Comparison of ENCODE assay signal across 13 cellular contexts in the genomic region with DNA sequence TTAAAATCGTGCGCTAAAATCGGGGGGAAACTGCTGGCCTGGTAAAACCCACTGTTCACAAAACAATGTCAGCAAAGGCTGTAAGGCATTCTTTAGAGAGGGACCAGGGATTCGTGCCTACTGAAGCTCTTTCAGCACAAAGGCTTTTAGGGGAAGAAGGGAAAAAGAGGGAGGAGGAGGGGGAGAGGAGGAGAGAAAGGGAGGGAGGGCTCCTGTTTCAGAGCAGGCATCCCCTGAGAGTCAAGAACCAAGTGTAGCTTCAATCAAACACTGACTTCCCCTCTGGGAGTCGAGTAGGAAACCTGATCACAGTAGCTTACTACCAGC. TPM values are rescaled to one million over a fixed set of nuclear protein-coding genes. Genes with fewer than 3 reads are reported as not detected.
DNase-seq lines count a peak whose midpoint lies in the region; ATAC-seq and TF ChIP-seq lines count a peak whose summit lies in the region.
"Had no signal": no experiment of that assay in that cellular context is flagged by ENCODE, and none has a peak within 500 bp of the region (broad histone marks: within the 10 kb centered on the region; RNA-seq: fewer than 3 reads in every experiment).

No MANE protein-coding gene starts in this region.

- peaks cover 28% of the 10 kb centered on the region for H3K36me3 ChIP-seq in DND-41 (ENCODE audit: insufficient read depth, low read length)
- no peaks in the 10 kb centered on the region for H3K36me3 ChIP-seq in endodermal cell (ENCODE audit: control insufficient read depth, insufficient read depth, low read length)
- H3K36me3 ChIP-seq in trophoblast cell (ENCODE audit: control insufficient read depth in 1 of 2, insufficient read depth in 2 of 2, low read length in 2 of 2), result peaks cover 0 to 1% of the 10 kb centered on the region in 2 experiments

- H3K36me3 Mint-ChIP-seq in endodermal cell (ENCODE audit: low read depth), result peaks cover 2% of the 10 kb centered on the region
- H3K36me3 Mint-ChIP-seq: CD4-positive, alpha-beta memory T cell had no signal

- no peak overlapping the region for H2AFZ ChIP-seq in DND-41 (ENCODE audit: low read depth, low read length)
- no peak overlapping the region for H2AFZ ChIP-seq in trophoblast cell (ENCODE audit: insufficient read depth, low read length, poor library complexity)

- H4K12ac ChIP-seq in trophoblast cell (ENCODE audit: low read depth, low read length), result no peak overlapping the region

- peaks cover 9% of the 10 kb centered on the region for H3K9me3 Mint-ChIP-seq in endodermal cell
- H3K9me3 Mint-ChIP-seq: activated naive CD8-positive, alpha-beta T cell treated with anti-CD3 and anti-CD28 coated beads for 36 hours had no signal

- DNase-seq in DND-41 (no peak), NCI-H1436 treated with DMSO at 0.1 percent for 48 hours (lab: John Stamatoyannopoulos, UW) (peak; percentile 15), endodermal cell (peak; percentile 63), trophoblast cell (no peak), hypothalamus (lab: John Stamatoyannopoulos, UW) (no peak)
- DNase-seq: activated naive CD8-positive, alpha-beta T cell treated with anti-CD3 and anti-CD28 coated beads for 36 hours; CD4-positive, alpha-beta memory T cell; NCI-H1930; stimulated activated naive CD8-positive, alpha-beta T cell treated with anti-CD3 and anti-CD28 coated beads, Interleukin-15, Interleukin-2, amounts not matched to agents 100 U/mL and 50 U/mL, for 24 hours had no signal

- peak; percentile 30; the same call in 1 of the 3 replicates for ATAC-seq in DND-41 (ENCODE audit: insufficient read depth, low read depth)
- ATAC-seq in HG02870 (IDR thresholded peaks at IDR 0.05; ENCODE audit: unreplicated experiment), result no peak
- ATAC-seq in HG02759 (IDR thresholded peaks at IDR 0.05; ENCODE audit: unreplicated experiment), result no peak
- no peak for ATAC-seq in HG02981 (IDR thresholded peaks at IDR 0.05; ENCODE audit: unreplicated experiment)
- ATAC-seq: stimulated activated naive CD8-positive, alpha-beta T cell treated with anti-CD3 and anti-CD28 coated beads, Interleukin-15, Interleukin-2, amounts not matched to agents 100 U/mL and 50 U/mL, for 24 hours had no signal

- peaks cover 70% of the 10 kb centered on the region for H3K4me1 Mint-ChIP-seq in endodermal cell

- WGBS in endodermal cell (ENCODE audit: insufficient coverage in 1 of 2, insufficient read length in 1 of 2), 2 experiments, result 14 to 18% methylated on average over 3 to 5 of the region's 5 CpGs
- WGBS in trophoblast cell (ENCODE audit: extremely low coverage, insufficient coverage, insufficient read length), result no CpG with 5 or more reads among the region's 5 CpGs

- peak overlapping the region; percentile 36 for H2BK5ac ChIP-seq in trophoblast cell (ENCODE audit: low read depth, low read length, poor library complexity)

- H3K23ac ChIP-seq in trophoblast cell (ENCODE audit: low read length), result no peak overlapping the region

- no peak overlapping the region for H4K8ac ChIP-seq in trophoblast cell (ENCODE audit: low read depth, low read length)

- peaks cover 15% of the 10 kb centered on the region for H3K79me1 ChIP-seq in trophoblast cell (ENCODE audit: low read length)

- H3K9ac ChIP-seq in DND-41 (ENCODE audit: low read depth, low read length) (no peak overlapping the region), endodermal cell (ENCODE audit: extremely low read depth, low read length, poor library complexity, severe bottlenecking) (no peak overlapping the region), trophoblast cell (ENCODE audit: low read length) (no peak overlapping the region)
- H3K9ac ChIP-seq: KMS-11 had no signal

- H3K27me3 ChIP-seq in DND-41 (ENCODE audit: insufficient read depth, low read length, poor library complexity), result no peaks in the 10 kb centered on the region
- no peaks in the 10 kb centered on the region for H3K27me3 ChIP-seq in endodermal cell (ENCODE audit: control insufficient read depth, insufficient read depth, low read length, poor library complexity, severe bottlenecking)
- no peaks in the 10 kb centered on the region for H3K27me3 ChIP-seq in trophoblast cell (ENCODE audit: insufficient read depth, low read length)

- no peak overlapping the region for H2BK12ac ChIP-seq in trophoblast cell (ENCODE audit: low read length)

- no peak overlapping the region for H3K4me3 ChIP-seq in DND-41 (ENCODE audit: low read depth in 1 of 2, low read length in 2 of 2)
- H3K4me3 ChIP-seq in endodermal cell (ENCODE audit: low read length), result no peak overlapping the region
- no peak overlapping the region for H3K4me3 ChIP-seq in trophoblast cell (ENCODE audit: low read depth, low read length)

- H3K4me1 ChIP-seq in DND-41 (ENCODE audit: insufficient read depth, low read length) (peaks cover 18% of the 10 kb centered on the region), endodermal cell (ENCODE audit: control insufficient read depth, insufficient read depth, low read length) (peaks cover 11% of the 10 kb centered on the region), trophoblast cell (ENCODE audit: control insufficient read depth in 1 of 2, insufficient read depth in 2 of 2, low read length in 2 of 2) (peaks cover 39 to 45% of the 10 kb centered on the region in 2 experiments)

- H4K91ac ChIP-seq in trophoblast cell (ENCODE audit: low read depth, low read length), result peak overlapping the region; percentile 18

- H2BK120ac ChIP-seq in trophoblast cell (ENCODE audit: insufficient read depth, low read length, poor library complexity), result no peak overlapping the region

- H3K4ac ChIP-seq in trophoblast cell (ENCODE audit: low read depth, low read length), result no peak overlapping the region

- H3K27me3 Mint-ChIP-seq in endodermal cell (ENCODE audit: insufficient read depth), result peaks cover 82% of the 10 kb centered on the region
- H3K27me3 Mint-ChIP-seq: activated naive CD8-positive, alpha-beta T cell treated with anti-CD3 and anti-CD28 coated beads for 36 hours; CD4-positive, alpha-beta memory T cell had no signal

- H3K79me2 ChIP-seq in DND-41 (ENCODE audit: insufficient read depth, low read length), result peaks cover 100% of the 10 kb centered on the region
- H3K79me2 ChIP-seq in trophoblast cell (ENCODE audit: control insufficient read depth, insufficient read depth, low read length, poor library complexity), result peaks cover 3% of the 10 kb centered on the region

- H3K14ac ChIP-seq in trophoblast cell (ENCODE audit: low read length), result no peak overlapping the region

- no peak overlapping the region for H3K18ac ChIP-seq in trophoblast cell (ENCODE audit: low read length)

- H4K20me1 ChIP-seq in DND-41 (ENCODE audit: insufficient read depth, low read length), result peaks cover 95% of the 10 kb centered on the region

- no peak for TF ChIP-seq CTCF in DND-41 (IDR thresholded peaks at IDR 0.05; ENCODE audit: borderline replicate concordance, extremely low read depth, low read length, poor library complexity, severe bottlenecking)
- no peak for TF ChIP-seq CTCF in endodermal cell (conservative IDR thresholded peaks at IDR 0.05)

- no peak overlapping the region for H3K4me2 ChIP-seq in DND-41 (ENCODE audit: insufficient read depth, low read length)
- H3K4me2 ChIP-seq in trophoblast cell (ENCODE audit: low read length), result no peak overlapping the region
- H3K4me2 ChIP-seq: KMS-11 had no signal

- no peak overlapping the region for H2AK5ac ChIP-seq in trophoblast cell (ENCODE audit: low read length)

- H3K9me3 ChIP-seq in DND-41 (ENCODE audit: insufficient read depth, low read length, severe bottlenecking), result no peaks in the 10 kb centered on the region
- H3K9me3 ChIP-seq in endodermal cell (ENCODE audit: control insufficient read depth, low read length), result no peaks in the 10 kb centered on the region
- no peaks in the 10 kb centered on the region for H3K9me3 ChIP-seq in trophoblast cell (ENCODE audit: insufficient read depth, low read depth, low read length)

- no peak overlapping the region for H3K27ac ChIP-seq in DND-41 (ENCODE audit: low read length)
- peak overlapping the region; percentile 2 for H3K27ac ChIP-seq in endodermal cell (ENCODE audit: low read depth, low read length)
- no peak overlapping the region for H3K27ac ChIP-seq in trophoblast cell (ENCODE audit: low read depth, low read length)
- H3K27ac ChIP-seq: KMS-11 had no signal

- peak overlapping the region; percentile 48 for H3K27ac Mint-ChIP-seq in endodermal cell
- H3K27ac Mint-ChIP-seq: activated naive CD8-positive, alpha-beta T cell treated with anti-CD3 and anti-CD28 coated beads for 36 hours had no signal

- H3K4me3 Mint-ChIP-seq in endodermal cell, result peak overlapping the region; percentile 42

RNA-seq across cellular contexts. Expression of gene BCOR, which starts 9.5 kb away (rescaled TPM):
- total RNA-seq in endodermal cell, result 10 to 100 TPM; 31.3 to 37.9 TPM
- polyA plus RNA-seq in endodermal cell (2013, experiment 1 of 2), result 31.8 TPM
- 30.2 TPM for polyA plus RNA-seq in endodermal cell (2013, experiment 2 of 2)
- 5.9 and 6.1 TPM in 2 replicates for polyA plus RNA-seq in trophoblast cell (2013)

Comparison
In these comparisons a context has a peak if more than half of its experiments do, and no peak if none do; other contexts are left out.
1. DNase-seq: peak in NCI-H1436 treated with DMSO at 0.1 percent for 48 hours (single experiment) and endodermal cell (single experiment); none in DND-41 (single experiment), trophoblast cell (0 of 2) and hypothalamus (0 of 51).